Comparison of ENCODE assay signal across 8 cellular contexts in the genomic region with DNA sequence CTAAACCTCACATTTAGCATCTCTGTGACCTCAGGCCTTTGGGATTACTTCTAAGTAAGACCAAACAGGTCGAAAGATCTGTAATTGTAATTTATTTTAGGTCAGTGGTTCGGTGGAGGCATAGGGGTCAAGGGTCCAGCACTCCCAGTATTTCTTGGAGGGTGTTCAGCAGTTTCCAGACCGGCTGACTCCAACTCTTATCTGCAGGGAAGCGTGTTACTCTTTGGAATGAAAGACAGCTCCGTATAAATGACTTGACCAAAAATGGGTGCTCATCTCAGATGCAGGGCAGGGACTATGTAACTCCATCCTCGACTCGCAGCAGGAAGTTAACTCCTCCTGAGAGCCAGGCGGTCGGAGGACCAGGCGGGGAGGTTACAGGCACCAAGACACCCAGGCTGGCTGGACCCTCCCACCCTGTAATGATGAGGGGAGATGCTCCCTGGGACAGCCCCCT. TPM values are rescaled to one million over a fixed set of nuclear protein-coding genes. Genes with fewer than 3 reads are reported as not detected.
DNase-seq lines count a peak whose midpoint lies in the region; ATAC-seq, FAIRE-seq and TF ChIP-seq lines count a peak whose summit lies in the region.

No MANE protein-coding gene starts in this region.

- no peak for FAIRE-seq in A549 (lab: Jason Lieb, UNC)

- H3K4me3 ChIP-seq in A549 (peak overlapping the region; percentile 85), HFF-Myc (replicated peaks; ENCODE audit: low read depth, low read length) (peak overlapping the region; percentile 88), brain microvascular endothelial cell (ENCODE audit: low read depth, low read length) (peak overlapping the region; percentile 84), mononuclear cell (ENCODE audit: low read length) (peak overlapping the region; percentile 76)

- H3K36me3 ChIP-seq in brain microvascular endothelial cell (replicated peaks) = no peaks in the 10 kb centered on the region

- ATAC-seq in A549 (peak in 1 of 2 experiments; percentile 88; a peak in 2 of 6 replicates), HG03175 (IDR thresholded peaks at IDR 0.05; ENCODE audit: unreplicated experiment) (no peak), GM19328 (IDR thresholded peaks at IDR 0.05; ENCODE audit: unreplicated experiment) (no peak)

- H3K4me2 ChIP-seq in A549 = peak overlapping the region; percentile 80

- 3% methylated on average over 10 of the region's 10 CpGs for WGBS in A549 (ENCODE audit: missing lambda C conversion rate)

- H3K27me3 ChIP-seq in brain microvascular endothelial cell (replicated peaks) (no peaks in the 10 kb centered on the region), mononuclear cell (ENCODE audit: insufficient read depth, low read length) (no peaks in the 10 kb centered on the region)

- in situ Hi-C loops in brain microvascular endothelial cell (cut with HindIII; ENCODE audit: low pct_ligation_motif_present, low sequenced_read_pairs) = no loop called here

- TF ChIP-seq EP300 in A549 (IDR thresholded peaks at IDR 0.05) = no peak

- CTCF ChIA-PET in A549 (lab: Yijun Ruan, JAX) = interaction anchor here (0.6 to 5.0 kb wide), 6 partner anchors 10 to 325 kb away, joined by 3 to 35 read pairs (median 4); no protein-coding TSS in a partner anchor

- DNase-seq in A549 (ENCODE audit: low read depth in 1 of 2, low spot score in 1 of 2) (no peak), HFF-Myc (ENCODE audit: extremely low read depth, low read depth) (no peak), brain microvascular endothelial cell (no peak), NCI-H526 treated with DMSO at 0.1 percent for 48 hours (lab: John Stamatoyannopoulos, UW) (no peak)
- DNase-seq in stimulated activated naive CD4-positive, alpha-beta T cell treated with Interleukin-2 at 50 U/mL for 16 hours (lab: John Stamatoyannopoulos, UW) = no peak

- H3K27ac ChIP-seq in A549 (peak overlapping the region; percentile 87 to 92), brain microvascular endothelial cell (peak overlapping the region; percentile 37)

- TF ChIP-seq CTCF in A549 (IDR thresholded peaks at IDR 0.05) = no peak
- TF ChIP-seq CTCF in HFF-Myc (IDR thresholded peaks at IDR 0.05; ENCODE audit: low read depth, low read length, missing control alignments) = no peak
- TF ChIP-seq CTCF in brain microvascular endothelial cell (IDR thresholded peaks at IDR 0.05; ENCODE audit: low read depth, low read length, missing control alignments) = no peak

- H3K9me3 ChIP-seq in A549 (no peaks in the 10 kb centered on the region), mononuclear cell (ENCODE audit: low read depth, low read length) (no peaks in the 10 kb centered on the region)

- peaks cover 29% of the 10 kb centered on the region for H3K4me1 ChIP-seq in A549
- H3K4me1 ChIP-seq in mononuclear cell (ENCODE audit: insufficient read depth, low read length) = peaks cover 22% of the 10 kb centered on the region

- no peak for TF ChIP-seq POLR2A in A549 (IDR thresholded peaks at IDR 0.05; ENCODE audit: low read length)

- TF ChIP-seq RAD21 in A549 (conservative IDR thresholded peaks at IDR 0.05 in 1 of 2, IDR thresholded peaks at IDR 0.05 in 1 of 2) = no peak

- POLR2A ChIA-PET in A549 (lab: Yijun Ruan, JAX) = interaction anchor here (0.7 kb wide), 1 partner anchor 39 kb away, joined by 3 read pairs; no protein-coding TSS in a partner anchor

TF ChIP-seq in A549, 52 proteins besides CTCF, POLR2A, EP300 and RAD21:
- TF ChIP-seq FOXS1 (CRISPR knock-in tag; IDR thresholded peaks at IDR 0.05) = no peak
- no peak for TF ChIP-seq TP53 (CRISPR knock-in tag; IDR thresholded peaks at IDR 0.05)
- TF ChIP-seq, protein P1, sequence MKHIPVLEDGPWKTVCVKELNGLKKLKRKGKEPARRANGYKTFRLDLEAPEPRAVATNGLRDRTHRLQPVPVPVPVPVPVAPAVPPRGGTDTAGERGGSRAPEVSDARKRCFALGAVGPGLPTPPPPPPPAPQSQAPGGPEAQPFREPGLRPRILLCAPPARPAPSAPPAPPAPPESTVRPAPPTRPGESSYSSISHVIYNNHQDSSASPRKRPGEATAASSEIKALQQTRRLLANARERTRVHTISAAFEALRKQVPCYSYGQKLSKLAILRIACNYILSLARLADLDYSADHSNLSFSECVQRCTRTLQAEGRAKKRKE (CRISPR knock-in tag; IDR thresholded peaks at IDR 0.05; ENCODE audit: low read depth) = no peak
- no peak for TF ChIP-seq HOXB13 (CRISPR knock-in tag; IDR thresholded peaks at IDR 0.05; ENCODE audit: low read depth)
- TF ChIP-seq BHLHE40 (IDR thresholded peaks at IDR 0.05; ENCODE audit: low read depth, low read length) = no peak
- TF ChIP-seq CBX8 (IDR thresholded peaks at IDR 0.05) = no peak
- TF ChIP-seq TFCP2L1 (CRISPR knock-in tag; IDR thresholded peaks at IDR 0.05) = no peak
- TF ChIP-seq, protein P2, sequence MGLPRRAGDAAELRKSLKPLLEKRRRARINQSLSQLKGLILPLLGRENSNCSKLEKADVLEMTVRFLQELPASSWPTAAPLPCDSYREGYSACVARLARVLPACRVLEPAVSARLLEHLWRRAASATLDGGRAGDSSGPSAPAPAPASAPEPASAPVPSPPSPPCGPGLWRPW (IDR thresholded peaks at IDR 0.05) = no peak
- TF ChIP-seq RNF2 (IDR thresholded peaks at IDR 0.05; ENCODE audit: borderline replicate concordance, low read depth) = no peak
- no peak for TF ChIP-seq KDM5A (IDR thresholded peaks at IDR 0.05)
- TF ChIP-seq, protein P3, sequence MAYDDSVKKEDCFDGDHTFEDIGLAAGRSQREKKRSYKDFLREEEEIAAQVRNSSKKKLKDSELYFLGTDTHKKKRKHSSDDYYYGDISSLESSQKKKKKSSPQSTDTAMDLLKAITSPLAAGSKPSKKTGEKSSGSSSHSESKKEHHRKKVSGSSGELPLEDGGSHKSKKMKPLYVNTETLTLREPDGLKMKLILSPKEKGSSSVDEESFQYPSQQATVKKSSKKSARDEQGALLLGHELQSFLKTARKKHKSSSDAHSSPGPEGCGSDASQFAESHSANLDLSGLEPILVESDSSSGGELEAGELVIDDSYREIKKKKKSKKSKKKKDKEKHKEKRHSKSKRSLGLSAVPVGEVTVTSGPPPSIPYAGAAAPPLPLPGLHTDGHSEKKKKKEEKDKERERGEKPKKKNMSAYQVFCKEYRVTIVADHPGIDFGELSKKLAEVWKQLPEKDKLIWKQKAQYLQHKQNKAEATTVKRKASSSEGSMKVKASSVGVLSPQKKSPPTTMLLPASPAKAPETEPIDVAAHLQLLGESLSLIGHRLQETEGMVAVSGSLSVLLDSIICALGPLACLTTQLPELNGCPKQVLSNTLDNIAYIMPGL (CRISPR knock-in tag; IDR thresholded peaks at IDR 0.05; ENCODE audit: borderline replicate concordance) = no peak
- TF ChIP-seq CHD2 (IDR thresholded peaks at IDR 0.05; ENCODE audit: low read length, partially characterized antibody) = no peak
- TF ChIP-seq, protein P4, sequence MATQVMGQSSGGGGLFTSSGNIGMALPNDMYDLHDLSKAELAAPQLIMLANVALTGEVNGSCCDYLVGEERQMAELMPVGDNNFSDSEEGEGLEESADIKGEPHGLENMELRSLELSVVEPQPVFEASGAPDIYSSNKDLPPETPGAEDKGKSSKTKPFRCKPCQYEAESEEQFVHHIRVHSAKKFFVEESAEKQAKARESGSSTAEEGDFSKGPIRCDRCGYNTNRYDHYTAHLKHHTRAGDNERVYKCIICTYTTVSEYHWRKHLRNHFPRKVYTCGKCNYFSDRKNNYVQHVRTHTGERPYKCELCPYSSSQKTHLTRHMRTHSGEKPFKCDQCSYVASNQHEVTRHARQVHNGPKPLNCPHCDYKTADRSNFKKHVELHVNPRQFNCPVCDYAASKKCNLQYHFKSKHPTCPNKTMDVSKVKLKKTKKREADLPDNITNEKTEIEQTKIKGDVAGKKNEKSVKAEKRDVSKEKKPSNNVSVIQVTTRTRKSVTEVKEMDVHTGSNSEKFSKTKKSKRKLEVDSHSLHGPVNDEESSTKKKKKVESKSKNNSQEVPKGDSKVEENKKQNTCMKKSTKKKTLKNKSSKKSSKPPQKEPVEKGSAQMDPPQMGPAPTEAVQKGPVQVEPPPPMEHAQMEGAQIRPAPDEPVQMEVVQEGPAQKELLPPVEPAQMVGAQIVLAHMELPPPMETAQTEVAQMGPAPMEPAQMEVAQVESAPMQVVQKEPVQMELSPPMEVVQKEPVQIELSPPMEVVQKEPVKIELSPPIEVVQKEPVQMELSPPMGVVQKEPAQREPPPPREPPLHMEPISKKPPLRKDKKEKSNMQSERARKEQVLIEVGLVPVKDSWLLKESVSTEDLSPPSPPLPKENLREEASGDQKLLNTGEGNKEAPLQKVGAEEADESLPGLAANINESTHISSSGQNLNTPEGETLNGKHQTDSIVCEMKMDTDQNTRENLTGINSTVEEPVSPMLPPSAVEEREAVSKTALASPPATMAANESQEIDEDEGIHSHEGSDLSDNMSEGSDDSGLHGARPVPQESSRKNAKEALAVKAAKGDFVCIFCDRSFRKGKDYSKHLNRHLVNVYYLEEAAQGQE (IDR thresholded peaks at IDR 0.05) = no peak

RNA-seq across cellular contexts. Expression of a gene that starts 0.6 kb away (rescaled TPM):
- polyA plus RNA-seq in A549 (2011; rRNA removed) = 42.0 and 66.6 TPM in 2 replicates
- 3.3 and 3.7 TPM in 2 replicates for polyA plus RNA-seq in A549 (2012; cell fraction: cytosol; rRNA removed)
- 6.1 and 12.3 TPM in 2 replicates for polyA plus RNA-seq in A549 (2012; cell fraction: nucleus; rRNA removed)
- 12.3 to 13.6 TPM (median 13.1 TPM) in 3 replicates for polyA plus RNA-seq in A549 (2017; fragmentation: RNase III; extraction: RNeasy Plus Mini Kit Qiagen cat#74134 plus additional on column Dnase treatment)
- polyA minus RNA-seq in A549 (2011; rRNA and poly(A)+ RNA removed) = 29.1 and 34.9 TPM in 2 replicates
- total RNA-seq in mononuclear cell = 59.2 TPM
